Comparison of ENCODE assay signal across 2 cellular contexts in the genomic region with DNA sequence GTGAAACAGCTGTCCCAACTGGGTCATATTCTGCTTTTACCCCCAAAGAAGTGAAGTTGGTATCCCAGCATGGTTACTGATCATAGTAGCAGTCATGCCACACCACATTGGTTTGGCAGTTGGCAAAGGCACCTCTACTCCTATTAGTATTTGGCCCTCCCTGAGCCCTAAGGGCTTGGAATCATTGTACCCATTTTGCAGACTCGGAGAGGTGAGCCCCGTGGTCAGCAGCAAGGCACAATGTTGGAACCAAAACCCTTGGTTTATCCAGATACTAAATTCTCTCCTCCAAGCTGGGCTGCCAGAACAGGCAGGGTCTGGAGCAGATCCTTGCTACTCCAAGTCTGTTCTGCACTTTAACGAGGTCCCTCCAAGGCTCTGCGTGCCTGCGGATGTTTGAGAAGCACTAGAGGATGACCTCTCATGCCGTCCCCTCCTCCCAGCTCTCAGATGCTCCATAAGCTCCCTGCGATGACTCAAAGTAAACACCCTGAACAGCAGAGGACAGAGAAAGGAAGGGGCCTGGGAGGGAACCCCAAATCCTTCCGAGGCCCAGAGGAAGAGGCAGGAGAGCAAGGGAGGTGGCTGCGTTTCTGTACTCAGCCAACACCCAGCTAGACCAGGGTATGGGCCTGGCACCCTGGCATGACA.
A peak's percentile ranks its signal among the peaks of the same experiment; 100 is the strongest.
TF ChIP-seq lines count a peak whose summit lies in the region.

No MANE protein-coding gene starts in this region.

TF ChIP-seq in H1, 55 proteins besides CTCF, POLR2A, EP300 and RAD21:
- no peak for TF ChIP-seq SIX5 (IDR thresholded peaks at IDR 0.05; ENCODE audit: low read depth, low read length)
- no peak for TF ChIP-seq POU5F1 (IDR thresholded peaks at IDR 0.05; ENCODE audit: low read depth, low read length)
- TF ChIP-seq, protein P1, sequence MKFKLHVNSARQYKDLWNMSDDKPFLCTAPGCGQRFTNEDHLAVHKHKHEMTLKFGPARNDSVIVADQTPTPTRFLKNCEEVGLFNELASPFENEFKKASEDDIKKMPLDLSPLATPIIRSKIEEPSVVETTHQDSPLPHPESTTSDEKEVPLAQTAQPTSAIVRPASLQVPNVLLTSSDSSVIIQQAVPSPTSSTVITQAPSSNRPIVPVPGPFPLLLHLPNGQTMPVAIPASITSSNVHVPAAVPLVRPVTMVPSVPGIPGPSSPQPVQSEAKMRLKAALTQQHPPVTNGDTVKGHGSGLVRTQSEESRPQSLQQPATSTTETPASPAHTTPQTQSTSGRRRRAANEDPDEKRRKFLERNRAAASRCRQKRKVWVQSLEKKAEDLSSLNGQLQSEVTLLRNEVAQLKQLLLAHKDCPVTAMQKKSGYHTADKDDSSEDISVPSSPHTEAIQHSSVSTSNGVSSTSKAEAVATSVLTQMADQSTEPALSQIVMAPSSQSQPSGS (IDR thresholded peaks at IDR 0.05; ENCODE audit: low read length), result no peak
- no peak for TF ChIP-seq KDM5A (IDR thresholded peaks at IDR 0.05; ENCODE audit: low read length)
- 0 out of 2 replicates have a peak, but pooled peaks have one; percentile 46 for TF ChIP-seq KDM1A (IDR thresholded peaks at IDR 0.05; ENCODE audit: borderline replicate concordance, low read length)
- no peak for TF ChIP-seq TAF1 (IDR thresholded peaks at IDR 0.05; ENCODE audit: low read depth, low read length)

TF ChIP-seq in GM23338, 12 proteins besides CTCF, POLR2A, EP300 and RAD21:
- no peak for TF ChIP-seq EZH2phosphoT487 (IDR thresholded peaks at IDR 0.05; ENCODE audit: unreplicated experiment)
- TF ChIP-seq, protein P2, sequence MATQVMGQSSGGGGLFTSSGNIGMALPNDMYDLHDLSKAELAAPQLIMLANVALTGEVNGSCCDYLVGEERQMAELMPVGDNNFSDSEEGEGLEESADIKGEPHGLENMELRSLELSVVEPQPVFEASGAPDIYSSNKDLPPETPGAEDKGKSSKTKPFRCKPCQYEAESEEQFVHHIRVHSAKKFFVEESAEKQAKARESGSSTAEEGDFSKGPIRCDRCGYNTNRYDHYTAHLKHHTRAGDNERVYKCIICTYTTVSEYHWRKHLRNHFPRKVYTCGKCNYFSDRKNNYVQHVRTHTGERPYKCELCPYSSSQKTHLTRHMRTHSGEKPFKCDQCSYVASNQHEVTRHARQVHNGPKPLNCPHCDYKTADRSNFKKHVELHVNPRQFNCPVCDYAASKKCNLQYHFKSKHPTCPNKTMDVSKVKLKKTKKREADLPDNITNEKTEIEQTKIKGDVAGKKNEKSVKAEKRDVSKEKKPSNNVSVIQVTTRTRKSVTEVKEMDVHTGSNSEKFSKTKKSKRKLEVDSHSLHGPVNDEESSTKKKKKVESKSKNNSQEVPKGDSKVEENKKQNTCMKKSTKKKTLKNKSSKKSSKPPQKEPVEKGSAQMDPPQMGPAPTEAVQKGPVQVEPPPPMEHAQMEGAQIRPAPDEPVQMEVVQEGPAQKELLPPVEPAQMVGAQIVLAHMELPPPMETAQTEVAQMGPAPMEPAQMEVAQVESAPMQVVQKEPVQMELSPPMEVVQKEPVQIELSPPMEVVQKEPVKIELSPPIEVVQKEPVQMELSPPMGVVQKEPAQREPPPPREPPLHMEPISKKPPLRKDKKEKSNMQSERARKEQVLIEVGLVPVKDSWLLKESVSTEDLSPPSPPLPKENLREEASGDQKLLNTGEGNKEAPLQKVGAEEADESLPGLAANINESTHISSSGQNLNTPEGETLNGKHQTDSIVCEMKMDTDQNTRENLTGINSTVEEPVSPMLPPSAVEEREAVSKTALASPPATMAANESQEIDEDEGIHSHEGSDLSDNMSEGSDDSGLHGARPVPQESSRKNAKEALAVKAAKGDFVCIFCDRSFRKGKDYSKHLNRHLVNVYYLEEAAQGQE (IDR thresholded peaks at IDR 0.05; ENCODE audit: unreplicated experiment), result no peak
- no peak for TF ChIP-seq ZNF331 (CRISPR knock-in tag; IDR thresholded peaks at IDR 0.05; ENCODE audit: low read depth)
- TF ChIP-seq, protein P3, sequence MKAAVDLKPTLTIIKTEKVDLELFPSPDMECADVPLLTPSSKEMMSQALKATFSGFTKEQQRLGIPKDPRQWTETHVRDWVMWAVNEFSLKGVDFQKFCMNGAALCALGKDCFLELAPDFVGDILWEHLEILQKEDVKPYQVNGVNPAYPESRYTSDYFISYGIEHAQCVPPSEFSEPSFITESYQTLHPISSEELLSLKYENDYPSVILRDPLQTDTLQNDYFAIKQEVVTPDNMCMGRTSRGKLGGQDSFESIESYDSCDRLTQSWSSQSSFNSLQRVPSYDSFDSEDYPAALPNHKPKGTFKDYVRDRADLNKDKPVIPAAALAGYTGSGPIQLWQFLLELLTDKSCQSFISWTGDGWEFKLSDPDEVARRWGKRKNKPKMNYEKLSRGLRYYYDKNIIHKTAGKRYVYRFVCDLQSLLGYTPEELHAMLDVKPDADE (IDR thresholded peaks at IDR 0.05), result no peak
- no peak for TF ChIP-seq NANOG (IDR thresholded peaks at IDR 0.05; ENCODE audit: borderline replicate concordance)
- TF ChIP-seq JUNB (IDR thresholded peaks at IDR 0.05; ENCODE audit: unreplicated experiment), result no peak
- TF ChIP-seq CREB1 (CRISPR knock-in tag; IDR thresholded peaks at IDR 0.05; ENCODE audit: low read depth), result no peak
